In genomic region chr13:41310963-41311606, GRCh38 we compare ENCODE assay signal across 8 cellular contexts. TPM values are rescaled to one million over a fixed set of nuclear protein-coding genes. Genes with fewer than 3 reads are reported as not detected.
DNase-seq lines count a peak whose midpoint lies in the region; ATAC-seq, FAIRE-seq and TF ChIP-seq lines count a peak whose summit lies in the region.

TSS of gene NAA16 (plus strand) at chr13:41311267. CDS start at chr13:41311529, 262 bp downstream.

- no peak for FAIRE-seq in bronchial epithelial cell (lab: Jason Lieb, UNC)

- H3K36me3 ChIP-seq in bronchial epithelial cell (ENCODE audit: control insufficient read depth, insufficient read depth, low read length) (no peaks in the 10 kb centered on the region), smooth muscle cell (ENCODE audit: low read depth) (no peaks in the 10 kb centered on the region)

- peak within 1 kb of the TSS; percentile 96 for H2AFZ ChIP-seq in smooth muscle cell (ENCODE audit: low read depth)

- no peaks in the 10 kb centered on the region for H3K9me3 ChIP-seq in smooth muscle cell (replicated peaks; ENCODE audit: low read depth)

- ATAC-seq in GM18873 (IDR thresholded peaks at IDR 0.05; ENCODE audit: low FRiP score, unreplicated experiment) (peak; percentile 56), HG03135 (IDR thresholded peaks at IDR 0.05; ENCODE audit: unreplicated experiment) (peak; percentile 71)

- H3K9ac ChIP-seq in smooth muscle cell (ENCODE audit: low read depth), result peak within 1 kb of the TSS; percentile 71

- TF ChIP-seq CTCF in WI38 (IDR thresholded peaks at IDR 0.05; ENCODE audit: low read depth, low read length), result no peak
- TF ChIP-seq CTCF in bronchial epithelial cell (IDR thresholded peaks at IDR 0.05; ENCODE audit: insufficient read depth, low read length, severe bottlenecking), result no peak
- TF ChIP-seq CTCF in smooth muscle cell (IDR thresholded peaks at IDR 0.05; ENCODE audit: borderline replicate concordance, insufficient read depth, poor library complexity, severe bottlenecking), result no peak

- H3K79me2 ChIP-seq in smooth muscle cell (ENCODE audit: low read depth), result peaks cover 45% of the 10 kb centered on the region

- no peaks in the 10 kb centered on the region for H3F3A ChIP-seq in smooth muscle cell (ENCODE audit: low read depth)

- H3K4me3 ChIP-seq in WI38 (ENCODE audit: low read depth, low read length) (peak within 1 kb of the TSS; percentile 95), bronchial epithelial cell (ENCODE audit: low read depth, low read length) (peak within 1 kb of the TSS; percentile 95), smooth muscle cell (peak within 1 kb of the TSS; percentile 92)

- peak; percentile 97 for DNase-seq in AG08395 (ENCODE audit: low spot score)
- peak; percentile 78 for DNase-seq in NCI-H2227 treated with DMSO at 0.1 percent for 48 hours (lab: John Stamatoyannopoulos, UW)
- DNase-seq in bronchial epithelial cell (ENCODE audit: low read depth), result peak; percentile 83
- DNase-seq in iPS-NIHi7 (ENCODE audit: extremely low spot score), result peak; percentile 99
- DNase-seq in smooth muscle cell (lab: John Stamatoyannopoulos, UW; ENCODE audit: unreplicated experiment), result peak; percentile 83

- no peaks in the 10 kb centered on the region for H3K27me3 ChIP-seq in bronchial epithelial cell (ENCODE audit: control insufficient read depth, insufficient read depth, low read length)
- H3K27me3 ChIP-seq in smooth muscle cell (ENCODE audit: low read depth), result no peaks in the 10 kb centered on the region

- peak within 1 kb of the TSS; percentile 94 for H3K4me2 ChIP-seq in smooth muscle cell

- WGBS in smooth muscle cell (ENCODE audit: low lambda C conversion rate), result 1% methylated on average over 45 of the region's 53 CpGs

- peaks cover 26% of the 10 kb centered on the region for H3K4me1 ChIP-seq in smooth muscle cell (ENCODE audit: low read depth)

- H4K20me1 ChIP-seq in smooth muscle cell (ENCODE audit: low read depth), result peaks cover 38% of the 10 kb centered on the region

- H3K27ac ChIP-seq in smooth muscle cell (ENCODE audit: low read depth), result peak within 1 kb of the TSS; percentile 72

RNA-seq across cellular contexts. Expression of gene NAA16, which starts in this region (rescaled TPM):
- total RNA-seq in bronchial epithelial cell (7.3 and 7.6 TPM in 2 replicates), smooth muscle cell (21.8 TPM in 2 replicates)
- polyA plus RNA-seq in smooth muscle cell, result 4.6 and 6.9 TPM in 2 replicates

Comparison
In these comparisons a context has a peak if more than half of its experiments do, and no peak if none do; other contexts are left out.
1. Peak in every context shown above with its lines: DNase-seq, ATAC-seq, H3K4me3 ChIP-seq and H3K27ac ChIP-seq.